Comparison of ENCODE assay signal across 9 cellular contexts in the genomic region with DNA sequence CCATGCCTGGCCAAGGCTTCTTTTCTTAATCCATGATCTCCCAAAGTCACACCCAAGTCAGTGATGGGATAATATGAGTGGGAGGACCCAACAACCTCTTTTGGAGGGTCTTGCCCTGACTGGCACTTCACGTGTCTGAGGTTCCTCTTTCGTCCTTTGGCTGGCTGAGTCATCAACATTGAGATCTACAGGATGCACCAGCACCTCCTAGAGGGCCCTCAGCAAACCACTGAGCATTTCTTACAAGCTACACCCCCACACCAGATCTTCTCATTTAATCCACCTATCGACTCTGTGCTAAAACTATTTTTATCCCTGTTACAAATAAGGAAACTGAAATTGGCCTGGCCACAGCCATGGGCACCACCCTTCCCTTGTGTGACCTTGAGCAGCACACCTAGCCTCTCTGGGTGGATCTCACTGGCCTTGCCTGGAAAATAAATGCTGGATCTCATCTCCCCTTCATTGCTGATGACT.
DNase-seq lines count a peak whose midpoint lies in the region; ATAC-seq and TF ChIP-seq lines count a peak whose summit lies in the region.
"Had no signal": no experiment of that assay in that cellular context is flagged by ENCODE, and none has a peak within 500 bp of the region (broad histone marks: within the 10 kb centered on the region; RNA-seq: fewer than 3 reads in every experiment).

No MANE protein-coding gene starts in this region.

- H3K27me3 ChIP-seq in DOHH2 (ENCODE audit: control insufficient read depth, low read length) (no peaks in the 10 kb centered on the region), skeletal muscle tissue (ENCODE audit: control insufficient read depth in 3 of 3, insufficient read depth in 3 of 3, low read length in 3 of 3) (no peaks in the 10 kb centered on the region)

- peak; percentile 80 for TF ChIP-seq CTCF in DOHH2 (IDR thresholded peaks at IDR 0.05; ENCODE audit: low read depth, low read length, poor library complexity, severe bottlenecking)

- H3K4me3 ChIP-seq in DOHH2 (ENCODE audit: low read length) (no peak overlapping the region), skeletal muscle tissue (ENCODE audit: low read length in 3 of 3) (peak overlapping the region in 2 of 3 donors; percentile 13 to 21)

- no peaks in the 10 kb centered on the region for H3K9me2 ChIP-seq in DOHH2 (replicated peaks; ENCODE audit: control insufficient read depth, low read length)

- H3K27ac ChIP-seq in DOHH2 (ENCODE audit: low read depth, low read length) (0 out of 2 replicates have a peak overlapping the region, but pooled peaks have one; percentile 3), skeletal muscle tissue (ENCODE audit: low read depth, low read length) (no peak overlapping the region)

- peak; percentile 84 for ATAC-seq in GM21390 (IDR thresholded peaks at IDR 0.05; ENCODE audit: unreplicated experiment)
- ATAC-seq in HG03571 (IDR thresholded peaks at IDR 0.05; ENCODE audit: unreplicated experiment), result peak; percentile 79
- ATAC-seq in activated CD4-positive, CD25-positive, alpha-beta regulatory T cell treated with anti-CD3 and anti-CD28 coated beads, Interleukin-2, amount 50 U/mL, for 24 hours, result peak; percentile 74 to 78
- ATAC-seq: Panc1 had no signal

- 0 out of 2 replicates have a peak, but pooled peaks cover 6% of the 10 kb centered on the region for H3F3A ChIP-seq in DOHH2 (ENCODE audit: control insufficient read depth, insufficient read depth)

- no peaks in the 10 kb centered on the region for H3K9me3 ChIP-seq in DOHH2 (ENCODE audit: control insufficient read depth, insufficient read depth, low read length)
- no peaks in the 10 kb centered on the region for H3K9me3 ChIP-seq in skeletal muscle tissue (ENCODE audit: control insufficient read depth in 3 of 3, low read length in 3 of 3)

- H3K4me2 ChIP-seq in DOHH2 (ENCODE audit: low read length), result peak overlapping the region; percentile 53

- peaks cover 54% of the 10 kb centered on the region for H3K4me1 ChIP-seq in DOHH2 (ENCODE audit: control insufficient read depth, low read length)
- H3K4me1 ChIP-seq in skeletal muscle tissue (ENCODE audit: control insufficient read depth in 3 of 3, insufficient read depth in 3 of 3, low read length in 3 of 3), result peaks cover 5 to 11% (median 10%) of the 10 kb centered on the region in 3 donors

- no peak overlapping the region for H3K9ac ChIP-seq in skeletal muscle tissue (ENCODE audit: low read depth in 1 of 3, low read length in 3 of 3)

- DNase-seq in dermis blood vessel endothelial cell (peak; percentile 85), DMS153 (lab: John Stamatoyannopoulos, UW) (no peak), NCI-H1436 treated with DMSO at 0.1 percent for 48 hours (lab: John Stamatoyannopoulos, UW) (no peak)

- H3K36me3 ChIP-seq in DOHH2 (ENCODE audit: control insufficient read depth, low read length), result peaks cover 52% of the 10 kb centered on the region
- H3K36me3 ChIP-seq in skeletal muscle tissue (ENCODE audit: control insufficient read depth in 3 of 3, insufficient read depth in 3 of 3, low read length in 3 of 3), result no peaks in the 10 kb centered on the region

- peaks cover 64% of the 10 kb centered on the region for H3K79me2 ChIP-seq in DOHH2 (ENCODE audit: control insufficient read depth, low read length)

- no peaks in the 10 kb centered on the region; the same call in 1 of the 2 replicates for H4K20me1 ChIP-seq in DOHH2 (ENCODE audit: control insufficient read depth, insufficient read depth, low read depth, low read length)
